ENCODE assay signal across 8 cellular contexts in the genomic region with DNA sequence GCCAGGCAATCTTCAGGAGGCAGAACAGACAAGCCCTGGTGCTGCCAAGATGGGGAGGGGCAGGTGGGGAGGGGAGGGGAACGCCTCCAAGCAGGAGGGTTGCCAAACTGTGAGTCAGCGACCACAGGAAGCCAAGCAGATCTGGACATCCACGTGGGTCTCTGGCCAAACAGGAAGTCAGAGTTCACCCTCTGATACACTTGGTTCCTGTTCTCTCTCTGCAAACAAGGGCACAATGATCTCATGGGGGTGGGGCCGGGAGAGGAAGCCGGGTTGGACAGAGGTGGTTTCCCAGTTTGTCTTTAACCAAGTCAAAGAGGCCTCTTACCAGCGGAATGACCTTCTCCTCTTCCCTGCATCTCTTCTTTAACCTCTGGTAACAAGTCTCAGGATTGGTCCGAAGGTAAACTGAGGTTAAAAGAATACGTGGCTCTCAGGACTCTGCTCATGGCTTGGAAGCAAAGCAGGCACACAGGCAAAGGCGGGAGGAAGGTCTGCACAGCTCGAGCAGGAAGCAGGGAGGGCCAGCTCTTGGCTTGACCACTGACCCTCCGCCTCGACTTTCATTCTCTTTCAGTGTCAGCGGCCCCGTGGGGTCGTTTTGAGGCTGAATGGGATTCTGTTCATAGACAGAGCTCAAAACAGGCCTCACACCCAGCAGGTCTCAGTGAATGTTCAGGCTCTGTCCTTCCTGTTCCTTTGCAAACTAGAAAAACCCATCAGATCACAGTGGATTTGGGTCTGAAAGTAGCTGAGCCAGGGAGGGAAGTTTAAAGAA. TPM values are rescaled to one million over a fixed set of nuclear protein-coding genes. Genes with fewer than 3 reads are reported as not detected.
DNase-seq lines count a peak whose midpoint lies in the region; ATAC-seq and TF ChIP-seq lines count a peak whose summit lies in the region.

No MANE protein-coding gene starts in this region.

- no peak overlapping the region for H3K4me3 ChIP-seq in AG09309 (ENCODE audit: control insufficient read depth, low read depth, low read length)
- 0 out of 2 replicates have a peak overlapping the region, but pooled peaks have one; percentile 6 for H3K4me3 ChIP-seq in PC-3 (ENCODE audit: low read length)
- H3K4me3 ChIP-seq in fibroblast of mammary gland (ENCODE audit: control insufficient read depth, low read depth, low read length): peak overlapping the region; percentile 16
- peak overlapping the region in 3 of 4 donors; percentile 11 to 26 (median 25) for H3K4me3 ChIP-seq in stomach

- H3K36me3 ChIP-seq in PC-3 (ENCODE audit: low read depth, low read length) (no peaks in the 10 kb centered on the region), stomach (peaks cover 0 to 41% (median 22%) of the 10 kb centered on the region in 4 donors)

- ATAC-seq in GM19025 (IDR thresholded peaks at IDR 0.05; ENCODE audit: low read depth, unreplicated experiment): peak; percentile 96
- ATAC-seq in HG03342 (IDR thresholded peaks at IDR 0.05; ENCODE audit: unreplicated experiment): peak; percentile 97
- ATAC-seq in PC-3: peak; percentile 74
- peak; percentile 92 to 94 for ATAC-seq in activated T-cell treated with anti-CD3 and anti-CD28 coated beads, Interleukin-2, amount 50 U/mL, for 72 hours (replicated peaks in 1 of 2)

- no peaks in the 10 kb centered on the region for H3K9me3 Mint-ChIP-seq in activated T-cell treated with anti-CD3 and anti-CD28 coated beads, Interleukin-2, amount 50 U/mL, for 72 hours
- no peaks in the 10 kb centered on the region for H3K9me3 Mint-ChIP-seq in neural crest cell

- H3K79me2 ChIP-seq in PC-3 (ENCODE audit: low read length): no peaks in the 10 kb centered on the region

- TF ChIP-seq CTCF in AG09309 (IDR thresholded peaks at IDR 0.05; ENCODE audit: control insufficient read depth, insufficient read depth, low read depth, low read length, missing control alignments): no peak
- TF ChIP-seq CTCF in PC-3 (conservative IDR thresholded peaks at IDR 0.05; ENCODE audit: low read depth, low read length): no peak
- TF ChIP-seq CTCF in fibroblast of mammary gland (conservative IDR thresholded peaks at IDR 0.05; ENCODE audit: control insufficient read depth, insufficient read depth, low read depth, low read length): no peak
- no peak for TF ChIP-seq CTCF in neural crest cell (conservative IDR thresholded peaks at IDR 0.05)
- TF ChIP-seq CTCF in stomach (IDR thresholded peaks at IDR 0.05): no peak

- peak overlapping the region; percentile 66 for H3K4me2 ChIP-seq in PC-3 (ENCODE audit: low read length)

- peak overlapping the region; percentile 88 to 95 for H3K4me3 Mint-ChIP-seq in activated T-cell treated with anti-CD3 and anti-CD28 coated beads, Interleukin-2, amount 50 U/mL, for 72 hours
- H3K4me3 Mint-ChIP-seq in neural crest cell: peak overlapping the region; percentile 82

- H3K9me2 ChIP-seq in PC-3 (replicated peaks; ENCODE audit: low read length): no peaks in the 10 kb centered on the region

- CTCF ChIA-PET in PC-3 (lab: Charles Lee): no interaction called here

- peaks cover 71% of the 10 kb centered on the region for H3K4me1 Mint-ChIP-seq in activated T-cell treated with anti-CD3 and anti-CD28 coated beads, Interleukin-2, amount 50 U/mL, for 72 hours (ENCODE audit: low read depth)
- H3K4me1 Mint-ChIP-seq in neural crest cell: peaks cover 59% of the 10 kb centered on the region

- H3K27ac ChIP-seq in PC-3 (ENCODE audit: low read length): peak overlapping the region; percentile 77
- H3K27ac ChIP-seq in stomach: peak overlapping the region; percentile 93 to 99 (median 97)

- no peaks in the 10 kb centered on the region for H3K9me3 ChIP-seq in PC-3 (ENCODE audit: low read length)
- H3K9me3 ChIP-seq in stomach: no peaks in the 10 kb centered on the region

- H2AFZ ChIP-seq in PC-3 (ENCODE audit: low read length): no peak overlapping the region

- no peak for TF ChIP-seq EP300 in stomach (IDR thresholded peaks at IDR 0.05)

- H3K27me3 Mint-ChIP-seq in activated T-cell treated with anti-CD3 and anti-CD28 coated beads, Interleukin-2, amount 50 U/mL, for 72 hours (ENCODE audit: low read depth): no peaks in the 10 kb centered on the region
- H3K27me3 Mint-ChIP-seq in neural crest cell (ENCODE audit: low read depth): no peaks in the 10 kb centered on the region

- 6 to 15% (median 11%) methylated on average over 15 of the region's 15 CpGs for WGBS in stomach, 5 donors

- intact Hi-C loops in PC-3 (cut with micrococcal nuclease) (loop anchor here (1.0 to 2.0 kb wide), 2 partner anchors 9 to 108 kb away; no protein-coding TSS in a partner anchor), stomach (cut with DNase I; ENCODE audit: low total_unique reads) (no loop called here)

- no peak for TF ChIP-seq POLR2A in stomach (IDR thresholded peaks at IDR 0.05)

- peaks cover 4% of the 10 kb centered on the region for H3F3A ChIP-seq in PC-3 (ENCODE audit: low read length, unreplicated experiment)

- peak overlapping the region; percentile 98 for H3K27ac Mint-ChIP-seq in activated T-cell treated with anti-CD3 and anti-CD28 coated beads, Interleukin-2, amount 50 U/mL, for 72 hours
- H3K27ac Mint-ChIP-seq in neural crest cell (ENCODE audit: unreplicated experiment): peak overlapping the region; percentile 100

- TSS peak; percentile 96 for BruUV-seq in PC-3 (replicated peaks; lab: Mats Ljungman, UMichigan)

- peak overlapping the region; percentile 47 for H3K9ac ChIP-seq in PC-3 (ENCODE audit: low read length)

- peaks cover 47% of the 10 kb centered on the region for H3K4me1 ChIP-seq in PC-3 (ENCODE audit: insufficient read depth, low read length)
- H3K4me1 ChIP-seq in stomach: peaks cover 57 to 82% (median 63%) of the 10 kb centered on the region in 4 donors

- DNase-seq in AG09309 (ENCODE audit: low read depth) (peak; percentile 93), PC-3 (peak; percentile 95), fibroblast of mammary gland (ENCODE audit: low read depth) (peak; percentile 99), neural crest cell (ENCODE audit: low read depth, low spot score) (peak; percentile 53), stomach (peak; percentile 97)
- peak; percentile 90 for DNase-seq in activated T-cell treated with anti-CD3 and anti-CD28 coated beads, Interleukin-2, amount 50 U/mL, for 72 hours

- H4K20me1 ChIP-seq in PC-3 (ENCODE audit: low read length): no peaks in the 10 kb centered on the region

- POLR2A ChIA-PET in PC-3 (lab: Charles Lee; ENCODE audit: unreplicated experiment): interaction anchor here (0.6 kb wide), 1 partner anchor 97 kb away, joined by 3 read pairs; no protein-coding TSS in a partner anchor

- H3K27me3 ChIP-seq in PC-3 (ENCODE audit: low read length): no peaks in the 10 kb centered on the region
- H3K27me3 ChIP-seq in stomach: no peaks in the 10 kb centered on the region

- H3K36me3 Mint-ChIP-seq in activated T-cell treated with anti-CD3 and anti-CD28 coated beads, Interleukin-2, amount 50 U/mL, for 72 hours (ENCODE audit: insufficient read depth in 2 of 2): no peaks in the 10 kb centered on the region
- H3K36me3 Mint-ChIP-seq in neural crest cell (ENCODE audit: low read depth): peaks cover 11% of the 10 kb centered on the region

RNA-seq across cellular contexts. Expression of gene TK2, which starts 32.9 kb away (rescaled TPM):
- total RNA-seq in PC-3 (2014; rRNA removed) (8.3 and 14.1 TPM in 2 replicates), neural crest cell (12.6 and 16.3 TPM in 2 replicates), stomach (10 to 100 TPM; 10.7 to 25.0 (median 22.0) TPM)
- 10 to 100 TPM; 16.4 to 16.6 TPM for total RNA-seq in activated T-cell treated with anti-CD3 and anti-CD28 coated beads, Interleukin-2, amount 50 U/mL, for 72 hours
- polyA plus RNA-seq in stomach: 10 to 100 TPM in 2 of 3 donors, 1 to 10 TPM in 1; 9.8 to 15.4 (median 14.4) TPM

RNA-seq across cellular contexts. Expression of gene CKLF, which starts 35.4 kb away (rescaled TPM):
- total RNA-seq in PC-3 (2014; rRNA removed): 47.9 and 49.7 TPM in 2 replicates
- total RNA-seq in activated T-cell treated with anti-CD3 and anti-CD28 coated beads, Interleukin-2, amount 50 U/mL, for 72 hours: 100 to 1,000 TPM; 163 to 172 TPM
- 48.8 and 51.2 TPM in 2 replicates for total RNA-seq in neural crest cell
- 10 to 100 TPM in 3 of 5 donors, 1 to 10 TPM in 1, not detected in 1; 4.1 to 35.7 (median 18.4) TPM for total RNA-seq in stomach
- polyA plus RNA-seq in stomach: 10 to 100 TPM; 21.8 to 35.1 (median 30.5) TPM

RNA-seq across cellular contexts. Expression of gene CMTM1, which starts 49.2 kb away (rescaled TPM):
- total RNA-seq in PC-3 (2014; rRNA removed): 0.92 and 1.4 TPM in 2 replicates
- total RNA-seq in activated T-cell treated with anti-CD3 and anti-CD28 coated beads, Interleukin-2, amount 50 U/mL, for 72 hours: 10 to 100 TPM; 10.1 to 14.4 TPM
- 17.1 and 18.4 TPM in 2 replicates for total RNA-seq in neural crest cell
- total RNA-seq in stomach: not detected
- under 1 TPM in 1 of 3 donors, not detected in 2; 0.28 TPM for polyA plus RNA-seq in stomach
